ENCODE assay signal across 12 cellular contexts in genomic region chr7:84162584-84162983, GRCh38. TPM values are rescaled to one million over a fixed set of nuclear protein-coding genes. Genes with fewer than 3 reads are reported as not detected.
"Had no signal": no experiment of that assay in that cellular context is flagged by ENCODE, and none has a peak within 500 bp of the region (broad histone marks: within the 10 kb centered on the region; RNA-seq: fewer than 3 reads in every experiment).

No MANE protein-coding gene starts in this region.

- DNase-seq: activated CD4-positive, alpha-beta T cell treated with anti-CD3 and anti-CD28 coated beads, Interleukin-2, amount 50 U/mL, for 4 hours; activated effector memory CD4-positive, alpha-beta T cell treated with Interleukin-2 at 50 U/mL for 16 hours; activated T-cell treated with anti-CD3 and anti-CD28 coated beads, Interleukin-2, amount 50 U/mL, for 24 hours; amygdala; foreskin melanocyte; heart right ventricle; kidney; small intestine; T-helper 17 cell; transverse colon had no signal

- H3K4me3 ChIP-seq: heart right ventricle, transverse colon had no signal

- H2AFZ ChIP-seq: parathyroid adenoma had no signal

- H3K9ac ChIP-seq: parathyroid adenoma had no signal

- FAIRE-seq: kidney, small intestine, TTC549 had no signal

- H3K27ac ChIP-seq: heart right ventricle, parathyroid adenoma had no signal

- H3K9me3 ChIP-seq: heart right ventricle, transverse colon had no signal

- H3K36me3 ChIP-seq: heart right ventricle, transverse colon had no signal

- H3K4me1 ChIP-seq: heart right ventricle, parathyroid adenoma had no signal

- H3K79me2 ChIP-seq: parathyroid adenoma had no signal

- H3K27me3 ChIP-seq: heart right ventricle, transverse colon had no signal

RNA-seq across cellular contexts. Expression of gene SEMA3A, which starts 32.0 kb away (rescaled TPM):
- total RNA-seq: T-helper 17 cell had no signal
